Comparison of ENCODE assay signal across 8 cellular contexts in the genomic region with DNA sequence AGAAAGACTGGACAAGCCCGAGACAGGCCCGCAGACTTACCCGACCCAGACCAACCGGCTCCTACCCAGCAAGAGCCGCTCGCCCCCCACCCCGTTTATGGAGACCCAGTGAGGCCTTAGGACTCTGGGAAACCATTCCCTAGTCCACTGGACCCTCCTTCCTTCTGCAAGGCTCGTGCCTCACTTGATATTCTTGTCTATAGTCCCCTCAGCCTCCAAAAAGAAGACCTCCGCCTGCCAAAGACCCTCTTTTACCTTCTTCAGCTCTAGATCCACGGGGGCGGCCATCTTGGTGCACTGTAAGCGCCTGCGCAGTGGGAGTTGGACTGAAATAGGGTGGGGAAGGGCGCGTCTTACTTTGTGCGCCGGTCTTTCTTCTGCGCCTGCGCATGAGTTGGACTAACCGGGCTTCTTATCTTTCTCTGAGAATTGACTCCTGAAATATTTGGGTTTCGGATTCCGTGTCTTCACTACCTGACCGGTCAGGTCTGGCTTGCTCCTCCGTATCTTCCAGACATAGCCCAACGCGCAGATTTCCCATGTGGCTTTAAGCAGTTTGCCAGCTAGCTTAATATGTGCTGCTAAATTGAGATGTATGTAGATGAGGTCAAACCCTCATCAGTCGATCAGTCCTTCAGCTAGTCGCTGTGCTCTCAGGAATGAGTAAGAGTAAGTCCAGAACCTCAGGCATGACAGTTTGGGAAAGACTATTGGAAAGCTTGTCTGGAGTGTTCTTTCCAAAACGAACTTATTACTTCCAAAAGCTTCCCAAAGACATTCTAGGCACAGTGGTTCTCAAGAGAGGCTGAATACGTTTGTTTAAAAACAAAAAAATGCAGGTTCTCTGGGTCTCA. TPM values are rescaled to one million over a fixed set of nuclear protein-coding genes. Genes with fewer than 3 reads are reported as not detected.
DNase-seq lines count a peak whose midpoint lies in the region; ATAC-seq and TF ChIP-seq lines count a peak whose summit lies in the region.

A gene with protein sequence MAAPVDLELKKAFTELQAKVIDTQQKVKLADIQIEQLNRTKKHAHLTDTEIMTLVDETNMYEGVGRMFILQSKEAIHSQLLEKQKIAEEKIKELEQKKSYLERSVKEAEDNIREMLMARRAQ (minus strand): TSS at position 316 of the 854 bp plus-strand sequence. CDS start 28 bp downstream, at position 288.

- peaks cover 5% of the 10 kb centered on the region for H3K4me1 ChIP-seq in testis

- no peaks in the 10 kb centered on the region for H3K9me3 ChIP-seq in testis

- no peaks in the 10 kb centered on the region for H3K27me3 ChIP-seq in testis

- H3K27ac Mint-ChIP-seq in activated naive CD4-positive, alpha-beta T cell treated with anti-CD3 and anti-CD28 coated beads, Interleukin-2, amount 50 U/mL, for 72 hours, result peak within 1 kb of the TSS; percentile 88 to 99

- ATAC-seq in HG02571 (IDR thresholded peaks at IDR 0.05; ENCODE audit: unreplicated experiment) (peak; percentile 93), omental fat pad (ENCODE audit: low FRiP score) (peak; percentile 96)
- peak; percentile 98 to 99 for ATAC-seq in activated naive CD4-positive, alpha-beta T cell treated with anti-CD3 and anti-CD28 coated beads, Interleukin-2, amount 50 U/mL, for 72 hours

- intact Hi-C loops in testis (cut with DNase I; ENCODE audit: low total_unique reads), result no loop called here

- peaks cover 10 to 11% of the 10 kb centered on the region in 2 donors for H3K36me3 Mint-ChIP-seq in activated naive CD4-positive, alpha-beta T cell treated with anti-CD3 and anti-CD28 coated beads, Interleukin-2, amount 50 U/mL, for 72 hours

- DNase-seq in GM04504 (ENCODE audit: low read depth) (peak; percentile 89), NCI-H1092 treated with DMSO at 0.1 percent for 48 hours (lab: John Stamatoyannopoulos, UW) (peak; percentile 91), SKM-1 (lab: John Stamatoyannopoulos, UW; ENCODE audit: unreplicated experiment) (peak; percentile 85), glomerular visceral epithelial cell (ENCODE audit: extremely low spot score) (peak; percentile 98), omental fat pad (ENCODE audit: low spot score) (peak; percentile 84), testis (peak; percentile 97)
- peak; percentile 87 to 92 for DNase-seq in activated naive CD4-positive, alpha-beta T cell treated with anti-CD3 and anti-CD28 coated beads, Interleukin-2, amount 50 U/mL, for 72 hours (ENCODE audit: low spot score in 2 of 2)

- no peaks in the 10 kb centered on the region for H3K9me3 Mint-ChIP-seq in activated naive CD4-positive, alpha-beta T cell treated with anti-CD3 and anti-CD28 coated beads, Interleukin-2, amount 50 U/mL, for 72 hours

- TF ChIP-seq POLR2A in testis (IDR thresholded peaks at IDR 0.05), result no peak

- TF ChIP-seq CTCF in omental fat pad (IDR thresholded peaks at IDR 0.05) (no peak), testis (IDR thresholded peaks at IDR 0.05) (no peak)

- H3K27ac ChIP-seq in testis, result peak within 1 kb of the TSS; percentile 85 to 88

- no peaks in the 10 kb centered on the region for H3K36me3 ChIP-seq in testis (ENCODE audit: low read depth, missing control alignments)

- peak within 1 kb of the TSS; percentile 73 to 90 for H3K4me3 ChIP-seq in testis

- WGBS in testis, 2 donors, result 0% methylated on average over 30 of the region's 30 CpGs

RNA-seq across cellular contexts. Expression of the gene that starts here (rescaled TPM):
- total RNA-seq in activated naive CD4-positive, alpha-beta T cell treated with anti-CD3 and anti-CD28 coated beads, Interleukin-2, amount 50 U/mL, for 72 hours, result 10 to 100 TPM; 45.4 to 66.4 TPM
- total RNA-seq in omental fat pad (100 to 1,000 TPM in 2 of 4 donors, 10 to 100 TPM in 2; 54.1 to 110 (median 88.6) TPM), testis (100 to 1,000 TPM; 156 to 185 TPM)
- polyA plus RNA-seq in testis (ENCODE audit: insufficient read depth, low read depth, low replicate concordance), result 62.4 TPM

Comparison
In these comparisons a context has a peak if more than half of its experiments do, and no peak if none do; other contexts are left out.
1. Peak in every context shown above with its lines: DNase-seq, ATAC-seq, H3K4me3 ChIP-seq and H3K27ac ChIP-seq.